Comparison of ENCODE assay signal across 25 cellular contexts in genomic region chr3:151307583-151307982, GRCh38. TPM values are rescaled to one million over a fixed set of nuclear protein-coding genes. Genes with fewer than 3 reads are reported as not detected.
DNase-seq lines count a peak whose midpoint lies in the region; ATAC-seq lines count a peak whose summit lies in the region.
"Had no signal": no experiment of that assay in that cellular context is flagged by ENCODE, and none has a peak within 500 bp of the region (broad histone marks: within the 10 kb centered on the region; RNA-seq: fewer than 3 reads in every experiment).

No MANE protein-coding gene starts in this region.

- H3K27me3 ChIP-seq in iPS-20b (ENCODE audit: insufficient read depth, low read length), result no peaks in the 10 kb centered on the region
- H3K27me3 ChIP-seq: MG63, SJCRH30, tibial nerve had no signal

- CTCF ChIA-PET in activated CD4-positive, alpha-beta memory T cell treated with anti-CD3 and anti-CD28 coated beads for 36 hours (lab: Charles Lee), result interaction anchor here (0.8 to 4.5 kb wide), 4 partner anchors 9 to 20 kb away, joined by 3 to 32 read pairs (median 4); partner anchors contain the start of gene GPR87
- CTCF ChIA-PET in activated CD4-positive, alpha-beta memory T cell treated with anti-CD3 and anti-CD28 coated beads, Interleukin-2, amount 10 ng/mL, durations not matched to agents 7 days and 5 days (lab: Charles Lee), result interaction anchor here (1.2 to 2.1 kb wide), 3 partner anchors 20 to 140 kb away, joined by 3 to 7 read pairs (median 6); no protein-coding TSS in a partner anchor
- CTCF ChIA-PET in T-cell (lab: Charles Lee), result interaction anchor here (0.6 to 0.7 kb wide), 2 partner anchors 77 to 140 kb away, joined by 3 to 5 read pairs; no protein-coding TSS in a partner anchor

- POLR2A ChIA-PET in activated CD4-positive, alpha-beta memory T cell treated with anti-CD3 and anti-CD28 coated beads for 36 hours (lab: Charles Lee), result interaction anchor here (1.3 to 4.6 kb wide), 3 partner anchors 9 to 105 kb away, joined by 3 to 42 read pairs (median 3); partner anchors contain the start of genes GPR171 and GPR87
- POLR2A ChIA-PET in activated CD4-positive, alpha-beta memory T cell treated with anti-CD3 and anti-CD28 coated beads, Interleukin-2, amount 10 ng/mL, durations not matched to agents 7 days and 5 days (lab: Charles Lee), result no interaction called here
- POLR2A ChIA-PET in T-cell (lab: Charles Lee), result interaction anchor here in 1 of 2 donors (0.7 kb wide), 1 partner anchor 1866 kb away, joined by 3 read pairs; no protein-coding TSS in a partner anchor

- peaks cover 34% of the 10 kb centered on the region for H3K4me1 ChIP-seq in iPS-20b (ENCODE audit: insufficient read depth, low read length)

- no peak overlapping the region for H3K4me3 Mint-ChIP-seq in activated CD4-positive, alpha-beta memory T cell treated with anti-CD3 and anti-CD28 coated beads for 36 hours
- no peak overlapping the region for H3K4me3 Mint-ChIP-seq in activated CD4-positive, alpha-beta memory T cell treated with anti-CD3 and anti-CD28 coated beads, Interleukin-2, amount 10 ng/mL, durations not matched to agents 7 days and 5 days
- peak overlapping the region; percentile 69 for H3K4me3 Mint-ChIP-seq in activated T-helper 17 cell treated with anti-CD3 and anti-CD28 coated beads, Interleukin-2, amount 50 U/mL, for 72 hours
- no peak overlapping the region for H3K4me3 Mint-ChIP-seq in T-cell
- H3K4me3 Mint-ChIP-seq: CD4-positive, alpha-beta T cell; natural killer cell had no signal

- no peaks in the 10 kb centered on the region for H3K36me3 ChIP-seq in iPS-20b (ENCODE audit: insufficient read depth, low read depth, low read length)
- H3K36me3 ChIP-seq: MG63, SJCRH30, tibial nerve had no signal

- peaks cover 62% of the 10 kb centered on the region for H3K4me1 Mint-ChIP-seq in activated CD4-positive, alpha-beta memory T cell treated with anti-CD3 and anti-CD28 coated beads for 36 hours (ENCODE audit: low read depth)
- H3K4me1 Mint-ChIP-seq in activated CD4-positive, alpha-beta memory T cell treated with anti-CD3 and anti-CD28 coated beads, Interleukin-2, amount 10 ng/mL, durations not matched to agents 7 days and 5 days, result peaks cover 49% of the 10 kb centered on the region
- peaks cover 37% of the 10 kb centered on the region for H3K4me1 Mint-ChIP-seq in activated T-helper 17 cell treated with anti-CD3 and anti-CD28 coated beads, Interleukin-2, amount 50 U/mL, for 72 hours
- H3K4me1 Mint-ChIP-seq in T-cell, result peaks cover 0 to 16% (median 8%) of the 10 kb centered on the region in 3 donors

- ATAC-seq in activated T-helper 17 cell treated with anti-CD3 and anti-CD28 coated beads, Interleukin-2, amount 50 U/mL, for 72 hours (replicated peaks), result peak; percentile 2
- ATAC-seq in T-cell (replicated peaks in 1 of 4), result no peak
- ATAC-seq: natural killer cell had no signal

- no peaks in the 10 kb centered on the region for H3K36me3 Mint-ChIP-seq in activated CD4-positive, alpha-beta memory T cell treated with anti-CD3 and anti-CD28 coated beads for 36 hours
- no peaks in the 10 kb centered on the region for H3K36me3 Mint-ChIP-seq in activated CD4-positive, alpha-beta memory T cell treated with anti-CD3 and anti-CD28 coated beads, Interleukin-2, amount 10 ng/mL, durations not matched to agents 7 days and 5 days (ENCODE audit: low read depth)
- peaks cover 7% of the 10 kb centered on the region for H3K36me3 Mint-ChIP-seq in activated T-helper 17 cell treated with anti-CD3 and anti-CD28 coated beads, Interleukin-2, amount 50 U/mL, for 72 hours (ENCODE audit: low read depth)
- no peaks in the 10 kb centered on the region for H3K36me3 Mint-ChIP-seq in T-cell
- H3K36me3 Mint-ChIP-seq: natural killer cell had no signal

- no peak for DNase-seq in activated CD4-positive, alpha-beta memory T cell treated with anti-CD3 and anti-CD28 coated beads for 36 hours
- no peak for DNase-seq in activated CD4-positive, alpha-beta memory T cell treated with anti-CD3 and anti-CD28 coated beads, Interleukin-2, amount 10 ng/mL, durations not matched to agents 7 days and 5 days
- DNase-seq in Daoy (ENCODE audit: low read depth) (peak; percentile 21), retina (no peak), globus pallidus (ENCODE audit: low spot score) (no peak), T-cell (no peak)
- DNase-seq: AML-193; CD4-positive, alpha-beta T cell; DMS 273 treated with DMSO at 0.1 percent for 48 hours; H7; KBM-7; kidney; MG63; natural killer cell; NCI-H1105 treated with DMSO at 0.1 percent for 48 hours; NCI-H1930; NCI-H526; occipital lobe; SJCRH30 had no signal

- H3K4me3 ChIP-seq in iPS-20b (ENCODE audit: low read length), result no peak overlapping the region
- H3K4me3 ChIP-seq: MG63, SJCRH30, tibial nerve had no signal

- no peaks in the 10 kb centered on the region for H3K9me3 Mint-ChIP-seq in activated CD4-positive, alpha-beta memory T cell treated with anti-CD3 and anti-CD28 coated beads for 36 hours
- H3K9me3 Mint-ChIP-seq in activated CD4-positive, alpha-beta memory T cell treated with anti-CD3 and anti-CD28 coated beads, Interleukin-2, amount 10 ng/mL, durations not matched to agents 7 days and 5 days, result no peaks in the 10 kb centered on the region
- H3K9me3 Mint-ChIP-seq in activated T-helper 17 cell treated with anti-CD3 and anti-CD28 coated beads, Interleukin-2, amount 50 U/mL, for 72 hours, result no peaks in the 10 kb centered on the region
- no peaks in the 10 kb centered on the region for H3K9me3 Mint-ChIP-seq in T-cell
- H3K9me3 Mint-ChIP-seq: CD4-positive, alpha-beta T cell; natural killer cell had no signal

- H3K27ac ChIP-seq in iPS-20b (ENCODE audit: low read length), result no peak overlapping the region
- H3K27ac ChIP-seq: SJCRH30, tibial nerve had no signal

- peak overlapping the region; percentile 50 for H3K27ac Mint-ChIP-seq in activated CD4-positive, alpha-beta memory T cell treated with anti-CD3 and anti-CD28 coated beads for 36 hours
- H3K27ac Mint-ChIP-seq in activated CD4-positive, alpha-beta memory T cell treated with anti-CD3 and anti-CD28 coated beads, Interleukin-2, amount 10 ng/mL, durations not matched to agents 7 days and 5 days, result no peak overlapping the region
- H3K27ac Mint-ChIP-seq in activated T-helper 17 cell treated with anti-CD3 and anti-CD28 coated beads, Interleukin-2, amount 50 U/mL, for 72 hours, result peak overlapping the region; percentile 93
- no peak overlapping the region for H3K27ac Mint-ChIP-seq in T-cell
- H3K27ac Mint-ChIP-seq: CD4-positive, alpha-beta T cell had no signal

- peaks cover 10% of the 10 kb centered on the region for H3K27me3 Mint-ChIP-seq in activated CD4-positive, alpha-beta memory T cell treated with anti-CD3 and anti-CD28 coated beads for 36 hours
- peaks cover 5% of the 10 kb centered on the region for H3K27me3 Mint-ChIP-seq in activated CD4-positive, alpha-beta memory T cell treated with anti-CD3 and anti-CD28 coated beads, Interleukin-2, amount 10 ng/mL, durations not matched to agents 7 days and 5 days
- H3K27me3 Mint-ChIP-seq in activated T-helper 17 cell treated with anti-CD3 and anti-CD28 coated beads, Interleukin-2, amount 50 U/mL, for 72 hours, result peaks cover 7% of the 10 kb centered on the region
- peaks cover 7 to 11% of the 10 kb centered on the region in 2 donors for H3K27me3 Mint-ChIP-seq in T-cell

- no peaks in the 10 kb centered on the region for H3K9me3 ChIP-seq in iPS-20b (ENCODE audit: insufficient read depth, low read depth, low read length)
- H3K9me3 ChIP-seq: MG63, SJCRH30, tibial nerve had no signal

- intact Hi-C loops in activated CD4-positive, alpha-beta memory T cell treated with anti-CD3 and anti-CD28 coated beads for 36 hours (cut with micrococcal nuclease), result loop anchor here (5.0 kb wide), 3 partner anchors 570 to 950 kb away; no protein-coding TSS in a partner anchor

- H3K9ac ChIP-seq in iPS-20b (ENCODE audit: low read depth, low read length), result peak overlapping the region; percentile 10; the same call in 1 of the 2 replicates

RNA-seq across cellular contexts. Expression of gene GPR87, which starts 9.0 kb away (rescaled TPM):
- total RNA-seq in activated CD4-positive, alpha-beta memory T cell treated with anti-CD3 and anti-CD28 coated beads for 36 hours, result 1 to 10 TPM; 1.1 TPM
- total RNA-seq in activated CD4-positive, alpha-beta memory T cell treated with anti-CD3 and anti-CD28 coated beads, Interleukin-2, amount 10 ng/mL, durations not matched to agents 7 days and 5 days, result under 1 TPM in 1 of 2 experiments, not detected in 1; 0.33 TPM
- total RNA-seq in Daoy (2014; rRNA removed; shearing (Covaris generic)), result 0.40 and 0.77 TPM in 2 replicates
- 1 to 10 TPM; 3.2 to 5.0 TPM for total RNA-seq in activated T-helper 17 cell treated with anti-CD3 and anti-CD28 coated beads, Interleukin-2, amount 50 U/mL, for 72 hours
- not detected for total RNA-seq in T-cell
- total RNA-seq: A172; CD4-positive, alpha-beta T cell; natural killer cell; occipital lobe; SJCRH30; skeletal muscle tissue; tibial nerve had no signal

RNA-seq across cellular contexts. Expression of gene P2RY13, which starts 21.8 kb away (rescaled TPM):
- total RNA-seq in activated CD4-positive, alpha-beta memory T cell treated with anti-CD3 and anti-CD28 coated beads for 36 hours, result not detected
- total RNA-seq in activated CD4-positive, alpha-beta memory T cell treated with anti-CD3 and anti-CD28 coated beads, Interleukin-2, amount 10 ng/mL, durations not matched to agents 7 days and 5 days, result not detected
- not detected in 2 replicates for total RNA-seq in Daoy (2014; rRNA removed; shearing (Covaris generic))
- total RNA-seq in activated T-helper 17 cell treated with anti-CD3 and anti-CD28 coated beads, Interleukin-2, amount 50 U/mL, for 72 hours, result not detected
- total RNA-seq in T-cell, result not detected
- total RNA-seq: A172, dermis microvascular lymphatic vessel endothelial cell, H7, SJCRH30 had no signal

RNA-seq across cellular contexts. Expression of gene P2RY14, which starts 29.2 kb away (rescaled TPM):
- total RNA-seq in activated CD4-positive, alpha-beta memory T cell treated with anti-CD3 and anti-CD28 coated beads for 36 hours, result under 1 TPM; 0.17 to 0.26 TPM
- 1 to 10 TPM; 1.2 to 1.4 TPM for total RNA-seq in activated CD4-positive, alpha-beta memory T cell treated with anti-CD3 and anti-CD28 coated beads, Interleukin-2, amount 10 ng/mL, durations not matched to agents 7 days and 5 days
- not detected in 2 replicates for total RNA-seq in Daoy (2014; rRNA removed; shearing (Covaris generic))
- 1 to 10 TPM in 1 of 2 donors, under 1 TPM in 1; 0.90 to 1.3 TPM for total RNA-seq in activated T-helper 17 cell treated with anti-CD3 and anti-CD28 coated beads, Interleukin-2, amount 50 U/mL, for 72 hours
- under 1 TPM; 0.30 to 0.73 (median 0.58) TPM for total RNA-seq in T-cell
- total RNA-seq: dermis microvascular lymphatic vessel endothelial cell, H7 had no signal

Comparison
In these comparisons a context has a peak if more than half of its experiments do, and no peak if none do; other contexts are left out.
1. H3K27ac Mint-ChIP-seq: peak in activated CD4-positive, alpha-beta memory T cell treated with anti-CD3 and anti-CD28 coated beads for 36 hours (single experiment) and activated T-helper 17 cell treated with anti-CD3 and anti-CD28 coated beads, Interleukin-2, amount 50 U/mL, for 72 hours (single experiment); none in activated CD4-positive, alpha-beta memory T cell treated with anti-CD3 and anti-CD28 coated beads, Interleukin-2, amount 10 ng/mL, durations not matched to agents 7 days and 5 days (single experiment) and T-cell (0 of 2).